ENCODE assay signal across 27 cellular contexts in the genomic region with DNA sequence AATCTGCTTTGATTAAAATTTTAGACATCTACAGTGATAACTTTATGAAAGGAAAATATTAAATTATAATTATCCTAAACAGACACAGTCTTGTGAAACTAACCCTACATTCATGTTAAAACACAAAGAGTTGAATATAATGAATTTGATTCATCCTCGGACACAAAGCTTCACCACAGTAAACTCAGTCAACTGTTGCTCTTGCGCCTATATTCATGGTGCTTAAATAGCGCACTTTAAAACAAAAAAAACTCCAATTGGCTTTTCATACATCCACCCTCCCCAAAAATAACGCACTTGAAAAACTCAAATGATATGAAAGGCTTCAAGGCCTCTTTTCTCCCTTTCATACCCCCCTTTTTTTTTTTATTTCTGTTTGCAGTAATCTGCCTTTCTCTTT.
DNase-seq lines count a peak whose midpoint lies in the region; ATAC-seq and TF ChIP-seq lines count a peak whose summit lies in the region.
"Had no signal": no experiment of that assay in that cellular context is flagged by ENCODE, and none has a peak within 500 bp of the region (broad histone marks: within the 10 kb centered on the region; RNA-seq: fewer than 3 reads in every experiment).

No MANE protein-coding gene starts in this region.

- peak in 2 of 56 donors; percentile 5 to 10 for TF ChIP-seq CTCF in dorsolateral prefrontal cortex (IDR thresholded peaks at IDR 0.05 in 54 of 56, conservative IDR thresholded peaks at IDR 0.05 in 2 of 56; ENCODE audit: low read depth in 1 of 56, partially characterized antibody in 56 of 56)

- peak overlapping the region; percentile 40 to 99 (median 96) for H3K27ac ChIP-seq in dorsolateral prefrontal cortex
- H3K27ac ChIP-seq in layer of hippocampus (ENCODE audit: low read depth, low read length) = peak overlapping the region; percentile 92
- peak overlapping the region; percentile 98 for H3K27ac ChIP-seq in temporal lobe (ENCODE audit: low read depth, low read length)
- H3K27ac ChIP-seq: A549, HL-60, left ventricle myocardium inferior, pancreas, thoracic aorta, vagina had no signal

- H3K27me3 ChIP-seq in dorsolateral prefrontal cortex (no peaks in the 10 kb centered on the region), layer of hippocampus (ENCODE audit: control insufficient read depth, insufficient read depth, low read length) (no peaks in the 10 kb centered on the region)
- H3K27me3 ChIP-seq: pancreas, vagina had no signal

- no peak for ATAC-seq in GM19395 (IDR thresholded peaks at IDR 0.05; ENCODE audit: unreplicated experiment)
- no peak for ATAC-seq in activated CD4-positive, CD25-positive, alpha-beta regulatory T cell treated with anti-CD3 and anti-CD28 coated beads, Interleukin-2, amount 50 U/mL, for 24 hours
- ATAC-seq: A549; activated CD8-positive, alpha-beta memory T cell treated with anti-CD3 and anti-CD28 coated beads, Interleukin-2, amount 10 ng/mL, durations not matched to agents 7 days and 5 days; natural killer cell; Panc1; pancreas; right cardiac atrium; stimulated activated naive B cell treated with anti-CD40 and anti-IgM and Interleukin-4, amounts not matched to agents 10 μg/mL and 1 μg/mL and 100 μg/mL, for 72 hours had no signal

- DNase-seq in NCI-H345 treated with DMSO at 0.1 percent for 48 hours (lab: John Stamatoyannopoulos, UW; ENCODE audit: unreplicated experiment) (peak; percentile 97), NCI-H345 (lab: John Stamatoyannopoulos, UW) (no peak), dorsolateral prefrontal cortex (no peak), cerebellar nuclear complex (lab: John Stamatoyannopoulos, UW) (no peak)
- DNase-seq: activated CD4-positive, alpha-beta T cell treated with anti-CD3 and anti-CD28 coated beads, Interleukin-2, amount 50 U/mL, for 1 hour; activated CD8-positive, alpha-beta memory T cell treated with anti-CD3 and anti-CD28 coated beads, Interleukin-2, amount 10 ng/mL, durations not matched to agents 7 days and 5 days; activated naive CD4-positive, alpha-beta T cell treated with anti-CD3 and anti-CD28 coated beads, Interleukin-2, amount 10 ng/mL, durations not matched to agents 7 days and 5 days; amniotic stem cell; CD8-positive, alpha-beta memory T cell; dermis blood vessel endothelial cell; IMR-90; left ventricle myocardium inferior; natural killer cell; NCI-H526; pancreas; right cardiac atrium; stimulated activated CD4-positive, alpha-beta T cell treated with anti-CD3 and anti-CD28 coated beads, Interleukin-4, amount 100 ng/mL, for 1 hour; stimulated activated naive B cell treated with anti-CD40 and anti-IgM and Interleukin-4, amounts not matched to agents 10 μg/mL and 1 μg/mL and 100 μg/mL, for 72 hours had no signal

- peak overlapping the region in 35 of 59 donors; percentile 1 to 46 (median 21) for H3K4me3 ChIP-seq in dorsolateral prefrontal cortex
- H3K4me3 ChIP-seq: A549, left ventricle myocardium inferior, pancreas, thoracic aorta, vagina had no signal

- intact Hi-C loops in dorsolateral prefrontal cortex (cut with DNase I) = loop anchor here in 1 of 2 donors (10.0 kb wide), 1 partner anchor 65 kb away; no protein-coding TSS in a partner anchor
